21 cellular contexts compared by ENCODE assay signal in the genomic region with DNA sequence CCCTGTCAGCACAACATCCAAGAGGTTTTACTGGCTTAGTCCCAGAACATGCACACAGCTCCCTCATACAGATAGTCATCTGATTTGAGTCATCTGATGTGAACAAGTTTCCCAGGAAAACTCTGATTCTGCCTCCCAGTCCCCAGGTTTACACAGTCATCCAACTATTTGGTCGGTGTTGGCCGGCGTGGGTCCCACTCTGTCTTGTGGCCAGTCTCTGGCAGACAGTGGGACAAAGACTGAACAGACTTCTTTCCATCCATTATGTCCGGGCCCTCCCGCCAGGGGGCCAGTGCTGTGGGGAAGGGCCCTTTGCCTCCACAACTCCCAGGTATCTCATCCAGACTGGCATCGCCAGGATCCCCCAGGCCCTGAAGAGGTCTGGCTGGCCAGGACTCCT.
A peak's percentile ranks its signal among the peaks of the same experiment; 100 is the strongest.
DNase-seq lines count a peak whose midpoint lies in the region; ATAC-seq and TF ChIP-seq lines count a peak whose summit lies in the region.
"Had no signal": no experiment of that assay in that cellular context is flagged by ENCODE, and none has a peak within 500 bp of the region (broad histone marks: within the 10 kb centered on the region; RNA-seq: fewer than 3 reads in every experiment).

No MANE protein-coding gene starts in this region.

- CTCF ChIA-PET in activated CD8-positive, alpha-beta memory T cell treated with anti-CD3 and anti-CD28 coated beads, Interleukin-2, amount 10 ng/mL, durations not matched to agents 7 days and 5 days (lab: Charles Lee): no interaction called here

- no peaks in the 10 kb centered on the region for H3K36me3 ChIP-seq in HAP-1 (replicated peaks)
- H3K36me3 ChIP-seq: uterus had no signal

- peak overlapping the region; percentile 30 for H3K27ac ChIP-seq in angular gyrus (ENCODE audit: low read depth, low read length)
- H3K27ac ChIP-seq: RWPE1, uterus had no signal

- no peak overlapping the region for H3K27ac Mint-ChIP-seq in activated CD8-positive, alpha-beta memory T cell treated with anti-CD3 and anti-CD28 coated beads, Interleukin-2, amount 10 ng/mL, durations not matched to agents 7 days and 5 days
- H3K27ac Mint-ChIP-seq: memory B cell, natural killer cell had no signal

- no peaks in the 10 kb centered on the region for H3K4me1 ChIP-seq in HAP-1
- H3K4me1 ChIP-seq: uterus had no signal

- no peak overlapping the region for H3K4me3 Mint-ChIP-seq in activated CD8-positive, alpha-beta memory T cell treated with anti-CD3 and anti-CD28 coated beads, Interleukin-2, amount 10 ng/mL, durations not matched to agents 7 days and 5 days
- H3K4me3 Mint-ChIP-seq: memory B cell, natural killer cell had no signal

- H3K9me3 ChIP-seq in HAP-1: no peaks in the 10 kb centered on the region
- H3K9me3 ChIP-seq: uterus had no signal

- ATAC-seq in activated CD8-positive, alpha-beta memory T cell treated with anti-CD3 and anti-CD28 coated beads, Interleukin-2, amount 10 ng/mL, durations not matched to agents 7 days and 5 days: no peak
- ATAC-seq in HG02852 (IDR thresholded peaks at IDR 0.05; ENCODE audit: unreplicated experiment): no peak
- no peak for ATAC-seq in GM21529 (IDR thresholded peaks at IDR 0.05; ENCODE audit: unreplicated experiment)
- ATAC-seq: natural killer cell; stimulated activated naive CD8-positive, alpha-beta T cell treated with anti-CD3 and anti-CD28 coated beads, Interleukin-15, Interleukin-2, amounts not matched to agents 100 U/mL and 50 U/mL, for 24 hours had no signal

- in situ Hi-C loops in HAP-1 (cut with MboI; ENCODE audit: low sequenced_read_pairs): loop anchor here (5.0 to 10.0 kb wide), 3 partner anchors 113 to 323 kb away; no protein-coding TSS in a partner anchor

- peaks cover 6% of the 10 kb centered on the region for H3K27me3 Mint-ChIP-seq in activated CD8-positive, alpha-beta memory T cell treated with anti-CD3 and anti-CD28 coated beads, Interleukin-2, amount 10 ng/mL, durations not matched to agents 7 days and 5 days

- no peaks in the 10 kb centered on the region for H3K4me1 Mint-ChIP-seq in activated CD8-positive, alpha-beta memory T cell treated with anti-CD3 and anti-CD28 coated beads, Interleukin-2, amount 10 ng/mL, durations not matched to agents 7 days and 5 days

- H3K9me3 Mint-ChIP-seq in activated CD8-positive, alpha-beta memory T cell treated with anti-CD3 and anti-CD28 coated beads, Interleukin-2, amount 10 ng/mL, durations not matched to agents 7 days and 5 days (ENCODE audit: low read depth): no peaks in the 10 kb centered on the region
- H3K9me3 Mint-ChIP-seq: memory B cell, natural killer cell had no signal

- 0 out of 2 replicates have a peak, but pooled peaks cover 12% of the 10 kb centered on the region for H3K27me3 ChIP-seq in HAP-1 (ENCODE audit: low read depth)
- H3K27me3 ChIP-seq: uterus had no signal

- H3K4me3 ChIP-seq in fibroblast of the aortic adventitia (ENCODE audit: low read depth, low read length): no peak overlapping the region
- H3K4me3 ChIP-seq in HAP-1: no peak overlapping the region
- H3K4me3 ChIP-seq: uterus had no signal

- peak; percentile 46 for DNase-seq in activated CD8-positive, alpha-beta memory T cell treated with anti-CD3 and anti-CD28 coated beads, Interleukin-2, amount 50 U/mL, for 48 hours
- no peak for DNase-seq in activated CD8-positive, alpha-beta memory T cell treated with anti-CD3 and anti-CD28 coated beads, Interleukin-2, amount 10 ng/mL, durations not matched to agents 7 days and 5 days
- DNase-seq in fibroblast of the aortic adventitia (ENCODE audit: low read depth) (peak; percentile 13), stromal cell of bone marrow (ENCODE audit: low read depth) (peak; percentile 26), HAP-1 (ENCODE audit: low spot score in 2 of 2) (no peak)
- DNase-seq: 8988T; central memory CD4-positive, alpha-beta T cell; effector CD8-positive, alpha-beta T cell; hippocampal formation; kidney; natural killer cell; NCI-H1105 treated with DMSO at 0.1 percent for 48 hours; NCI-H510A; stimulated activated CD4-positive, alpha-beta T cell treated with anti-CD3 and anti-CD28 coated beads, Interleukin-2, amount 100 ng/mL, for 24 hours; stimulated activated naive CD8-positive, alpha-beta T cell treated with anti-CD3 and anti-CD28 coated beads, Interleukin-15, Interleukin-2, amounts not matched to agents 100 U/mL and 50 U/mL, for 24 hours; uterus had no signal

- no peaks in the 10 kb centered on the region for H3K36me3 Mint-ChIP-seq in activated CD8-positive, alpha-beta memory T cell treated with anti-CD3 and anti-CD28 coated beads, Interleukin-2, amount 10 ng/mL, durations not matched to agents 7 days and 5 days
- H3K36me3 Mint-ChIP-seq: memory B cell, natural killer cell had no signal

- no peak for TF ChIP-seq CTCF in fibroblast of the aortic adventitia (IDR thresholded peaks at IDR 0.05; ENCODE audit: insufficient read depth, low read length)

Comparison
In these comparisons a context has a peak if more than half of its experiments do, and no peak if none do; other contexts are left out.
1. DNase-seq: peak in activated CD8-positive, alpha-beta memory T cell treated with anti-CD3 and anti-CD28 coated beads, Interleukin-2, amount 50 U/mL, for 48 hours (single experiment), fibroblast of the aortic adventitia (single experiment) and stromal cell of bone marrow (single experiment); none in activated CD8-positive, alpha-beta memory T cell treated with anti-CD3 and anti-CD28 coated beads, Interleukin-2, amount 10 ng/mL, durations not matched to agents 7 days and 5 days (single experiment) and HAP-1 (0 of 2).